ENCODE assay signal across 14 cellular contexts in the genomic region with DNA sequence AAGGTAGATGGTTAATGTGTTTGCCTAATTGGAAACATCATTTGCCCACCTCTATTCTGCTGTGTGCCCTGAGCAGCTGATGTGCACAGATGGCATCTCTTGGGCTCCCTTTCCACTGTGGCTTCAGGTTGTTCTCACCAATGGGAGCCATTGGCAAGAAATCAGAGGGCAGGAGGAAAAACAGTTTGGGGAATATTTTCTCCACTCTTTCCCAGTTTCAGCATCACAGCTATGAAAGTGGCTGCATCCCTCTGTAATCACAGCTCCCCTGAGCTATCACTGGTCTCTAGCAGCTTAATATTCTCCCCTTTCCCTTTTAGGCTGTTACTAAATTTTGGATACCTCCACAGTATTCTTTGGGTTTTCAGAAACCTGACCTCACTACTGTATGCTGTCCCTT.
DNase-seq lines count a peak whose midpoint lies in the region; ATAC-seq and TF ChIP-seq lines count a peak whose summit lies in the region.
"Had no signal": no experiment of that assay in that cellular context is flagged by ENCODE, and none has a peak within 500 bp of the region (broad histone marks: within the 10 kb centered on the region; RNA-seq: fewer than 3 reads in every experiment).

No MANE protein-coding gene starts in this region.

- no TSS peak for BruUV-seq in Caco-2 (replicated peaks; lab: Mats Ljungman, UMichigan)

- H3K36me3 ChIP-seq in Caco-2 (ENCODE audit: control insufficient read depth, insufficient read depth, low read length) = no peaks in the 10 kb centered on the region
- H3K36me3 ChIP-seq in GM23338 (ENCODE audit: insufficient read depth) = no peaks in the 10 kb centered on the region
- H3K36me3 ChIP-seq: BE2C had no signal

- H3K4me2 ChIP-seq in GM23338 = no peak overlapping the region
- H3K4me2 ChIP-seq: A549 had no signal

- no peaks in the 10 kb centered on the region for H4K20me1 ChIP-seq in GM23338 (replicated peaks; ENCODE audit: insufficient read depth)

- no peaks in the 10 kb centered on the region for H3K79me2 ChIP-seq in GM23338 (replicated peaks; ENCODE audit: insufficient read depth)

- H3K4me3 Mint-ChIP-seq in Caco-2 (ENCODE audit: unreplicated experiment) (no peak overlapping the region), GM23338 (no peak overlapping the region)
- H3K4me3 Mint-ChIP-seq: CD14-positive monocyte; CD8-positive, alpha-beta T cell; IgD-negative memory B cell had no signal

- H3K9me3 ChIP-seq in Caco-2 = no peaks in the 10 kb centered on the region
- H3K9me3 ChIP-seq: A549, BE2C had no signal

- H3K4me1 ChIP-seq in Caco-2 (peaks cover 28% of the 10 kb centered on the region), GM23338 (ENCODE audit: insufficient read depth) (no peaks in the 10 kb centered on the region)
- H3K4me1 ChIP-seq: A549, BE2C had no signal

- TF ChIP-seq CTCF in Caco-2 (IDR thresholded peaks at IDR 0.05; ENCODE audit: insufficient read depth in 1 of 2, low read depth in 1 of 2, low read length in 1 of 2, severe bottlenecking in 1 of 2, unreplicated experiment in 1 of 2) = no peak
- no peak for TF ChIP-seq CTCF in GM23338 (conservative IDR thresholded peaks at IDR 0.05; ENCODE audit: low read depth in 2 of 2)

- no peaks in the 10 kb centered on the region for H3F3A ChIP-seq in GM23338 (replicated peaks; ENCODE audit: low read depth)

- no peak overlapping the region for H3K27ac ChIP-seq in GM23338 (ENCODE audit: low read depth)
- H3K27ac ChIP-seq: A549 had no signal

- no peak for ATAC-seq in GM23338
- ATAC-seq in HG03280 (IDR thresholded peaks at IDR 0.05; ENCODE audit: unreplicated experiment) = no peak
- ATAC-seq: CD8-positive, alpha-beta T cell had no signal

- DNase-seq in Caco-2 = no peak
- DNase-seq in GM23338 (ENCODE audit: low spot score) = no peak
- peak; percentile 36 to 78 for DNase-seq in NCI-H446 (lab: John Stamatoyannopoulos, UW)
- DNase-seq in cerebellum (ENCODE audit: low spot score) = peak; percentile 17
- DNase-seq in DMS53 treated with DMSO at 0.1 percent for 48 hours (lab: John Stamatoyannopoulos, UW; ENCODE audit: unreplicated experiment) = no peak
- no peak for DNase-seq in medulla oblongata (ENCODE audit: extremely low spot score)
- DNase-seq: BE2C; CD8-positive, alpha-beta T cell; GDM1; KG1 had no signal

- H3K36me3 Mint-ChIP-seq in Caco-2 (ENCODE audit: insufficient read depth, unreplicated experiment) (peaks cover 4% of the 10 kb centered on the region), GM23338 (ENCODE audit: low read depth) (no peaks in the 10 kb centered on the region)
- H3K36me3 Mint-ChIP-seq: CD14-positive monocyte; CD8-positive, alpha-beta T cell; IgD-negative memory B cell had no signal

- peaks cover 31% of the 10 kb centered on the region for H3K4me1 Mint-ChIP-seq in Caco-2 (ENCODE audit: low read depth, unreplicated experiment)
- no peaks in the 10 kb centered on the region; the same call in 2 of the 3 replicates for H3K4me1 Mint-ChIP-seq in GM23338
- H3K4me1 Mint-ChIP-seq: CD14-positive monocyte, IgD-negative memory B cell had no signal

- H3K27ac Mint-ChIP-seq in Caco-2 (ENCODE audit: unreplicated experiment) (peak overlapping the region; percentile 40), GM23338 (no peak overlapping the region)
- H3K27ac Mint-ChIP-seq: CD14-positive monocyte; CD8-positive, alpha-beta T cell; IgD-negative memory B cell had no signal

- intact Hi-C loops in Caco-2 (cut with micrococcal nuclease; ENCODE audit: unreplicated experiment) = no loop called here

- peak overlapping the region; percentile 47; the same call in 1 of the 2 replicates for H2AFZ ChIP-seq in GM23338

- H3K4me3 ChIP-seq in Caco-2 (ENCODE audit: low read depth, low read length) (no peak overlapping the region), GM23338 (no peak overlapping the region)
- H3K4me3 ChIP-seq: A549 had no signal

- H3K9me2 ChIP-seq in GM23338 (ENCODE audit: insufficient read depth) = peaks cover 5% of the 10 kb centered on the region

- H3K27me3 ChIP-seq in Caco-2 (replicated peaks; ENCODE audit: control insufficient read depth, insufficient read depth, low read length) (no peaks in the 10 kb centered on the region), GM23338 (ENCODE audit: insufficient read depth) (no peaks in the 10 kb centered on the region)
- H3K27me3 ChIP-seq: BE2C had no signal

- POLR2A ChIA-PET in Caco-2 (lab: Charles Lee) = interaction anchor here (0.7 kb wide), 1 partner anchor 32 kb away, joined by 3 read pairs; no protein-coding TSS in a partner anchor

- H3K27me3 Mint-ChIP-seq in Caco-2 (ENCODE audit: insufficient read depth, unreplicated experiment) (no peaks in the 10 kb centered on the region), GM23338 (ENCODE audit: insufficient read depth, low read depth, poor library complexity) (peaks cover 2% of the 10 kb centered on the region)
- H3K27me3 Mint-ChIP-seq: IgD-negative memory B cell had no signal

- CTCF ChIA-PET in Caco-2 (lab: Charles Lee) = interaction anchor here (0.6 to 1.8 kb wide), 3 partner anchors 9 to 339 kb away, joined by 3 to 44 read pairs (median 5); no protein-coding TSS in a partner anchor

- H3K9me3 Mint-ChIP-seq in Caco-2 (ENCODE audit: unreplicated experiment) (no peaks in the 10 kb centered on the region), GM23338 (no peaks in the 10 kb centered on the region)

TF ChIP-seq in GM23338, 12 proteins besides CTCF, POLR2A, EP300 and RAD21 (continues in another document):
- TF ChIP-seq NANOG (IDR thresholded peaks at IDR 0.05; ENCODE audit: borderline replicate concordance) = no peak
- no peak for TF ChIP-seq CREB1 (CRISPR knock-in tag; IDR thresholded peaks at IDR 0.05; ENCODE audit: low read depth)
- TF ChIP-seq JUNB (IDR thresholded peaks at IDR 0.05; ENCODE audit: unreplicated experiment) = no peak
- TF ChIP-seq ZNF331 (CRISPR knock-in tag; IDR thresholded peaks at IDR 0.05; ENCODE audit: low read depth) = no peak
- no peak for TF ChIP-seq ZNF114 (CRISPR knock-in tag; IDR thresholded peaks at IDR 0.05)
- TF ChIP-seq POLR2AphosphoS5 (IDR thresholded peaks at IDR 0.05; ENCODE audit: low read depth) = no peak
- no peak for TF ChIP-seq STAT1 (IDR thresholded peaks at IDR 0.05; ENCODE audit: unreplicated experiment)
- TF ChIP-seq, protein P1, sequence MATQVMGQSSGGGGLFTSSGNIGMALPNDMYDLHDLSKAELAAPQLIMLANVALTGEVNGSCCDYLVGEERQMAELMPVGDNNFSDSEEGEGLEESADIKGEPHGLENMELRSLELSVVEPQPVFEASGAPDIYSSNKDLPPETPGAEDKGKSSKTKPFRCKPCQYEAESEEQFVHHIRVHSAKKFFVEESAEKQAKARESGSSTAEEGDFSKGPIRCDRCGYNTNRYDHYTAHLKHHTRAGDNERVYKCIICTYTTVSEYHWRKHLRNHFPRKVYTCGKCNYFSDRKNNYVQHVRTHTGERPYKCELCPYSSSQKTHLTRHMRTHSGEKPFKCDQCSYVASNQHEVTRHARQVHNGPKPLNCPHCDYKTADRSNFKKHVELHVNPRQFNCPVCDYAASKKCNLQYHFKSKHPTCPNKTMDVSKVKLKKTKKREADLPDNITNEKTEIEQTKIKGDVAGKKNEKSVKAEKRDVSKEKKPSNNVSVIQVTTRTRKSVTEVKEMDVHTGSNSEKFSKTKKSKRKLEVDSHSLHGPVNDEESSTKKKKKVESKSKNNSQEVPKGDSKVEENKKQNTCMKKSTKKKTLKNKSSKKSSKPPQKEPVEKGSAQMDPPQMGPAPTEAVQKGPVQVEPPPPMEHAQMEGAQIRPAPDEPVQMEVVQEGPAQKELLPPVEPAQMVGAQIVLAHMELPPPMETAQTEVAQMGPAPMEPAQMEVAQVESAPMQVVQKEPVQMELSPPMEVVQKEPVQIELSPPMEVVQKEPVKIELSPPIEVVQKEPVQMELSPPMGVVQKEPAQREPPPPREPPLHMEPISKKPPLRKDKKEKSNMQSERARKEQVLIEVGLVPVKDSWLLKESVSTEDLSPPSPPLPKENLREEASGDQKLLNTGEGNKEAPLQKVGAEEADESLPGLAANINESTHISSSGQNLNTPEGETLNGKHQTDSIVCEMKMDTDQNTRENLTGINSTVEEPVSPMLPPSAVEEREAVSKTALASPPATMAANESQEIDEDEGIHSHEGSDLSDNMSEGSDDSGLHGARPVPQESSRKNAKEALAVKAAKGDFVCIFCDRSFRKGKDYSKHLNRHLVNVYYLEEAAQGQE (IDR thresholded peaks at IDR 0.05; ENCODE audit: unreplicated experiment) = no peak
- no peak for TF ChIP-seq EZH2 (IDR thresholded peaks at IDR 0.05; ENCODE audit: low read depth, unreplicated experiment)
- TF ChIP-seq EZH2phosphoT487 (IDR thresholded peaks at IDR 0.05; ENCODE audit: unreplicated experiment) = no peak

Comparison
In these comparisons a context has a peak if more than half of its experiments do, and no peak if none do; other contexts are left out.
1. DNase-seq: peak in NCI-H446 (2 of 2) and cerebellum (single experiment); none in Caco-2 (0 of 2), GM23338 (single experiment), DMS53 treated with DMSO at 0.1 percent for 48 hours (single experiment) and medulla oblongata (single experiment).